In the genomic region with DNA sequence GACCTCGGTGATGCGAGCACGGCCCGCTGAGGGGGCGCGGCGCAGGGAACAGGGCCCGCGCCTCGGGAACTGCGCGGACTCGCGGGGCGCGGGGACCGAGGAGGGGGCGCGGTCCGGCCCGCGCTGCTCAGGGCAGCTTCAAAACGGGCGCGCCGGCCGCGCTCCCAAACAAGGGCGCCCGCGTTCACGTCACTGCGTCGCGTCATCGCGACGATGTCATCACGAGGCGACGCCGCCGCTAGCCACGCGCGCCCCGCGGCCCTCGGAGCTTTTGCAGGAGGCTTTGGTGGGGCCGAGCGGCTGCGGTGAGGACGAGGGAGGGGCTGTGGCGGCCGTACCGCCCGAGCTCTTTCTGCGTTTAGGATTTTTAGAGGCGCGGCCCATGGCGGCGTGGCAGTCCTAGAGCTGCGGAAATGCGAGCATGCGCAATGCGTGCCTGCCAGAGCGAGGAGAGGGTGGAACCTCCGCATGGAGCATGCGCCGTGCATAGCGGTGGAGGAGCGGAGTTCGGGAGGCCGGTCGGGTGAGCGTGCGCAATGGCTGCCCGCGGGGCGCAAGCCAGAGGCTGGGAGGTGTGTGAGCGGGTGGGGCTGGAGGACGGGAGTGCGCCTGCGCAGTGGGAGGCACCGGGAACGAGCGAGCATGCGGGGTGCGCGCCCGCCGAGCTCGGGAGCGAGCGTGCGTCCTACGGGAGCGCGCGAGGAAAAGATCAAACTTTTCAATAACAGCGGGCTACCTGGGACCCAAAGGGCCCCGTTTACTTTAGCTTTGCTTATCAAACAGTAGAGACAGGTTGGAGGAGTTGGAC, we compare ENCODE assay signal across 8 cellular contexts. TPM values are rescaled to one million over a fixed set of nuclear protein-coding genes. Genes with fewer than 3 reads are reported as not detected.
A peak's percentile ranks its signal among the peaks of the same experiment; 100 is the strongest.
DNase-seq lines count a peak whose midpoint lies in the region; ATAC-seq and TF ChIP-seq lines count a peak whose summit lies in the region.

A gene with protein sequence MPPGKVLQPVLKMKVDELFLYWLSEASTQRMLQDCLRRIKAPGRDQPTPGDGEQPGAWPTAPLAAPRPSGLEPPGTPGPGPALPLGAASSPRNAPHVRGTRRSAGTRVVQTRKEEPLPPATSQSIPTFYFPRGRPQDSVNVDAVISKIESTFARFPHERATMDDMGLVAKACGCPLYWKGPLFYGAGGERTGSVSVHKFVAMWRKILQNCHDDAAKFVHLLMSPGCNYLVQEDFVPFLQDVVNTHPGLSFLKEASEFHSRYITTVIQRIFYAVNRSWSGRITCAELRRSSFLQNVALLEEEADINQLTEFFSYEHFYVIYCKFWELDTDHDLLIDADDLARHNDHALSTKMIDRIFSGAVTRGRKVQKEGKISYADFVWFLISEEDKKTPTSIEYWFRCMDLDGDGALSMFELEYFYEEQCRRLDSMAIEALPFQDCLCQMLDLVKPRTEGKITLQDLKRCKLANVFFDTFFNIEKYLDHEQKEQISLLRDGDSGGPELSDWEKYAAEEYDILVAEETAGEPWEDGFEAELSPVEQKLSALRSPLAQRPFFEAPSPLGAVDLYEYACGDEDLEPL (minus strand): TSS at position 140 of the 808 bp plus-strand sequence. CDS start 216 bp downstream, outside the sequence.

- no peaks in the 10 kb centered on the region for H3K9me3 Mint-ChIP-seq in CD8-positive, alpha-beta T cell
- no peaks in the 10 kb centered on the region for H3K9me3 Mint-ChIP-seq in IgD-negative memory B cell
- H3K9me3 Mint-ChIP-seq in naive thymus-derived CD8-positive, alpha-beta T cell = peaks cover 0 to 2% (median 0%) of the 10 kb centered on the region in 9 donors
- no peaks in the 10 kb centered on the region for H3K9me3 Mint-ChIP-seq in stimulated activated naive CD8-positive, alpha-beta T cell treated with anti-CD3 and anti-CD28 coated beads, Interleukin-15, Interleukin-2, amounts not matched to agents 100 ng/mL and 50 ng/mL, for 24 hours

- peak within 1 kb of the TSS; percentile 100 for H3K4me3 ChIP-seq in CD8-positive, alpha-beta T cell (ENCODE audit: low read depth, low read length)
- H3K4me3 ChIP-seq in esophagus muscularis mucosa = peak within 1 kb of the TSS; percentile 76 to 100 (median 84)

- TF ChIP-seq EP300 in esophagus muscularis mucosa (IDR thresholded peaks at IDR 0.05) = no peak

- peaks cover 13% of the 10 kb centered on the region for H3K4me1 Mint-ChIP-seq in CD8-positive, alpha-beta T cell (ENCODE audit: low read depth)
- H3K4me1 Mint-ChIP-seq in IgD-negative memory B cell = peaks cover 6 to 14% (median 9%) of the 10 kb centered on the region in 3 donors
- peaks cover 9 to 24% (median 13%) of the 10 kb centered on the region in 4 donors for H3K4me1 Mint-ChIP-seq in naive thymus-derived CD8-positive, alpha-beta T cell
- peaks cover 15% of the 10 kb centered on the region for H3K4me1 Mint-ChIP-seq in stimulated activated naive CD8-positive, alpha-beta T cell treated with anti-CD3 and anti-CD28 coated beads, Interleukin-15, Interleukin-2, amounts not matched to agents 100 ng/mL and 50 ng/mL, for 24 hours (ENCODE audit: low read depth)

- no peaks in the 10 kb centered on the region for H3K27me3 Mint-ChIP-seq in CD8-positive, alpha-beta T cell (ENCODE audit: low read depth)
- H3K27me3 Mint-ChIP-seq in IgD-negative memory B cell = no peaks in the 10 kb centered on the region
- peaks cover 0 to 5% (median 0%) of the 10 kb centered on the region in 5 donors for H3K27me3 Mint-ChIP-seq in naive thymus-derived CD8-positive, alpha-beta T cell
- H3K27me3 Mint-ChIP-seq in stimulated activated naive CD8-positive, alpha-beta T cell treated with anti-CD3 and anti-CD28 coated beads, Interleukin-15, Interleukin-2, amounts not matched to agents 100 ng/mL and 50 ng/mL, for 24 hours = no peaks in the 10 kb centered on the region

- peak; percentile 96 to 99 (median 98) for DNase-seq in CD8-positive, alpha-beta T cell
- DNase-seq in activated CD8-positive, alpha-beta memory T cell treated with anti-CD3 and anti-CD28 coated beads, Interleukin-2, amount 50 U/mL, for 48 hours = peak; percentile 99
- peak; percentile 99 for DNase-seq in esophagus muscularis mucosa (ENCODE audit: extremely low spot score)
- DNase-seq in naive thymus-derived CD8-positive, alpha-beta T cell = peak; percentile 98 to 100 (median 99)
- no peak for DNase-seq in KG1 (lab: John Stamatoyannopoulos, UW)

- peak within 1 kb of the TSS; percentile 100 for H3K27ac ChIP-seq in CD8-positive, alpha-beta T cell (ENCODE audit: low read depth, low read length)
- peak within 1 kb of the TSS; percentile 95 to 99 (median 98) for H3K27ac ChIP-seq in esophagus muscularis mucosa (replicated peaks in 1 of 4)

- under 1% methylated on average over 35 of the region's 102 CpGs for WGBS in esophagus muscularis mucosa

- H3K4me3 Mint-ChIP-seq in CD8-positive, alpha-beta T cell = peak within 1 kb of the TSS; percentile 92
- peak within 1 kb of the TSS; percentile 82 to 97 (median 93) for H3K4me3 Mint-ChIP-seq in IgD-negative memory B cell
- H3K4me3 Mint-ChIP-seq in naive thymus-derived CD8-positive, alpha-beta T cell = peak within 1 kb of the TSS; percentile 84 to 96 (median 94)
- peak within 1 kb of the TSS; percentile 90 for H3K4me3 Mint-ChIP-seq in stimulated activated naive CD8-positive, alpha-beta T cell treated with anti-CD3 and anti-CD28 coated beads, Interleukin-15, Interleukin-2, amounts not matched to agents 100 ng/mL and 50 ng/mL, for 24 hours

- no peak for TF ChIP-seq CTCF in CD8-positive, alpha-beta T cell (IDR thresholded peaks at IDR 0.05)
- peak in 1 of 3 experiments; percentile 8 for TF ChIP-seq CTCF in esophagus muscularis mucosa (IDR thresholded peaks at IDR 0.05)

- no peaks in the 10 kb centered on the region for H3K27me3 ChIP-seq in CD8-positive, alpha-beta T cell (ENCODE audit: insufficient read depth, low read length)
- H3K27me3 ChIP-seq in esophagus muscularis mucosa = no peaks in the 10 kb centered on the region

- H3K36me3 ChIP-seq in CD8-positive, alpha-beta T cell (ENCODE audit: insufficient read depth, low read length) = no peaks in the 10 kb centered on the region
- H3K36me3 ChIP-seq in esophagus muscularis mucosa = no peaks in the 10 kb centered on the region

- peaks cover 5% of the 10 kb centered on the region for H3K4me1 ChIP-seq in CD8-positive, alpha-beta T cell (ENCODE audit: insufficient read depth, low read length)
- peaks cover 6 to 19% (median 17%) of the 10 kb centered on the region in 4 donors for H3K4me1 ChIP-seq in esophagus muscularis mucosa

- peak within 1 kb of the TSS; percentile 98 for H3K27ac Mint-ChIP-seq in CD8-positive, alpha-beta T cell
- peak within 1 kb of the TSS; percentile 92 to 100 (median 95) for H3K27ac Mint-ChIP-seq in IgD-negative memory B cell
- H3K27ac Mint-ChIP-seq in naive thymus-derived CD8-positive, alpha-beta T cell = peak within 1 kb of the TSS; percentile 94 to 100 (median 99)
- peak within 1 kb of the TSS; percentile 98 for H3K27ac Mint-ChIP-seq in stimulated activated naive CD8-positive, alpha-beta T cell treated with anti-CD3 and anti-CD28 coated beads, Interleukin-15, Interleukin-2, amounts not matched to agents 100 ng/mL and 50 ng/mL, for 24 hours

- POLR2A ChIA-PET in CD8-positive, alpha-beta T cell (lab: Charles Lee) = no interaction called here
- POLR2A ChIA-PET in naive thymus-derived CD8-positive, alpha-beta T cell (lab: Charles Lee) = no interaction called here

- ATAC-seq in CD8-positive, alpha-beta T cell = peak; percentile 95
- peak; percentile 93 for ATAC-seq in GM21526 (IDR thresholded peaks at IDR 0.05; ENCODE audit: low FRiP score, unreplicated experiment)
- ATAC-seq in naive thymus-derived CD8-positive, alpha-beta T cell = peak; percentile 89 to 91

- CTCF ChIA-PET in CD8-positive, alpha-beta T cell (lab: Charles Lee) = no interaction called here

- no peaks in the 10 kb centered on the region for H3K9me3 ChIP-seq in CD8-positive, alpha-beta T cell (ENCODE audit: low read length)
- H3K9me3 ChIP-seq in esophagus muscularis mucosa = no peaks in the 10 kb centered on the region

- intact Hi-C loops in CD8-positive, alpha-beta T cell (cut with DNase I, micrococcal nuclease) = loop anchor here (1.0 to 10.0 kb wide), 6 partner anchors 30 to 858 kb away; no protein-coding TSS in a partner anchor
- intact Hi-C loops in esophagus muscularis mucosa (cut with DNase I) = loop anchor here (2.0 kb wide), 1 partner anchor 68 kb away; a partner anchor contains a TSS

- H3K36me3 Mint-ChIP-seq in CD8-positive, alpha-beta T cell = peaks cover 4% of the 10 kb centered on the region
- peaks cover 2% of the 10 kb centered on the region for H3K36me3 Mint-ChIP-seq in IgD-negative memory B cell
- H3K36me3 Mint-ChIP-seq in naive thymus-derived CD8-positive, alpha-beta T cell = peaks cover 0 to 5% (median 0%) of the 10 kb centered on the region in 3 donors
- peaks cover 4% of the 10 kb centered on the region for H3K36me3 Mint-ChIP-seq in stimulated activated naive CD8-positive, alpha-beta T cell treated with anti-CD3 and anti-CD28 coated beads, Interleukin-15, Interleukin-2, amounts not matched to agents 100 ng/mL and 50 ng/mL, for 24 hours (ENCODE audit: low read depth)

- peak; percentile 34 for TF ChIP-seq POLR2A in esophagus muscularis mucosa (IDR thresholded peaks at IDR 0.05; ENCODE audit: low read depth)

RNA-seq across cellular contexts. Expression of the gene that starts here (rescaled TPM):
- 10 to 100 TPM; 17.6 to 19.5 TPM for total RNA-seq in CD8-positive, alpha-beta T cell
- 9.2 TPM for polyA plus RNA-seq in IgD-negative memory B cell
- 1 to 10 TPM; 4.0 to 8.3 (median 5.4) TPM for total RNA-seq in esophagus muscularis mucosa
- 10 to 100 TPM; 52.9 to 56.4 TPM for total RNA-seq in naive thymus-derived CD8-positive, alpha-beta T cell
- 10 to 100 TPM in 1 of 3 donors, 1 to 10 TPM in 2; 7.4 to 12.9 (median 9.2) TPM for polyA plus RNA-seq in naive thymus-derived CD8-positive, alpha-beta T cell
